Comparison of ENCODE assay signal across 19 cellular contexts in genomic region chr9:25350011-25350410, GRCh38.
DNase-seq lines count a peak whose midpoint lies in the region; ATAC-seq lines count a peak whose summit lies in the region.
"Had no signal": no experiment of that assay in that cellular context is flagged by ENCODE, and none has a peak within 500 bp of the region (broad histone marks: within the 10 kb centered on the region; RNA-seq: fewer than 3 reads in every experiment).

No MANE protein-coding gene starts in this region.

- H3K9me3 ChIP-seq in adipocyte (ENCODE audit: control insufficient read depth, low read length), result no peaks in the 10 kb centered on the region
- H3K9me3 ChIP-seq: A549, thyroid gland had no signal

- no peak for ATAC-seq in sciatic nerve
- ATAC-seq: A549; stimulated activated effector memory CD8-positive, alpha-beta T cell treated with anti-CD3 and anti-CD28 coated beads, Interleukin-12 subunit alpha, Interleukin-12 subunit beta, amount 100 ng/mL, for 72 hours had no signal

- no peak overlapping the region for H3K9ac ChIP-seq in adipocyte (ENCODE audit: low read length)

- H3K27me3 ChIP-seq in adipocyte (replicated peaks; ENCODE audit: control insufficient read depth, insufficient read depth, low read length), result no peaks in the 10 kb centered on the region
- H3K27me3 ChIP-seq: thyroid gland had no signal

- no peak overlapping the region for H3K4me3 ChIP-seq in adipocyte (ENCODE audit: low read length)
- H3K4me3 ChIP-seq: A549, thyroid gland had no signal

- intact Hi-C loops in sciatic nerve (cut with DNase I), result no loop called here

- no peaks in the 10 kb centered on the region for H3K4me1 ChIP-seq in adipocyte (ENCODE audit: control insufficient read depth, insufficient read depth, low read length)
- H3K4me1 ChIP-seq: A549, thyroid gland had no signal

- H3K36me3 ChIP-seq in adipocyte (ENCODE audit: control insufficient read depth, insufficient read depth, low read length, severe bottlenecking), result no peaks in the 10 kb centered on the region
- H3K36me3 ChIP-seq: thyroid gland had no signal

- peak; percentile 46 for DNase-seq in DMS53 (lab: John Stamatoyannopoulos, UW)
- DNase-seq in DMS53 treated with DMSO at 0.1 percent for 48 hours (lab: John Stamatoyannopoulos, UW; ENCODE audit: unreplicated experiment), result no peak
- peak; percentile 2 for DNase-seq in ELR (ENCODE audit: low read depth)
- DNase-seq in NCI-H1694 (lab: John Stamatoyannopoulos, UW), result peak; percentile 23
- DNase-seq in adipocyte (ENCODE audit: low read depth), result peak; percentile 0
- DNase-seq in NCI-H2107 (lab: John Stamatoyannopoulos, UW), result no peak
- DNase-seq in sciatic nerve (ENCODE audit: low spot score), result no peak
- DNase-seq in cortex of kidney (lab: John Stamatoyannopoulos, UW), result no peak
- DNase-seq: activated CD4-positive, alpha-beta T cell treated with anti-CD3 and anti-CD28 coated beads, Interleukin-2, amount 10 ng/mL, durations not matched to agents 24 days and 14 days; activated CD8-positive, alpha-beta memory T cell treated with anti-CD3 and anti-CD28 coated beads, Interleukin-2, amount 50 U/mL, for 48 hours; aorta; DMS79; endodermal cell; H9; MM.1S; NCI-H226; thyroid gland had no signal

Comparison
In these comparisons a context has a peak if more than half of its experiments do, and no peak if none do; other contexts are left out.
1. DNase-seq: peak in DMS53 (single experiment), ELR (single experiment), NCI-H1694 (single experiment) and adipocyte (single experiment); none in DMS53 treated with DMSO at 0.1 percent for 48 hours (single experiment), NCI-H2107 (single experiment), sciatic nerve (single experiment) and cortex of kidney (single experiment).